Comparison of ENCODE assay signal across 31 cellular contexts in the genomic region with DNA sequence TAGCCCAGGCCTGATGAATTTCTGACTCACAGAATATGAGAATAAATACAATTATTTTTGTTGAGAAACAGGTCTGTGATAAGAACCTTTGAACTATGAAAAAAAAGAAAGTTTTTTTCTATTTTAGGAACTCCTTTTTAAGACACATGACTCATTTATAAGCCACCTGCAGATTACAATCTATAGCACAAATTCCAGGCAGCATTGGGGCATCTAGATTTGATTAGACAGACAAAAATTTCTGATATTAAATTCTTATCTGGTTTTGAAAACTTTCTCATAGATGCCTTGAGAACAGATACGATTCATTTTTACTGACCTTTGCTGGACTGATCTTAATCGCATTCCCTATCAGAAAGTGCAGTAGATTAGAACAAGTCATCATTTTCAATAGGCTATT.
"Had no signal": no experiment of that assay in that cellular context is flagged by ENCODE, and none has a peak within 500 bp of the region (broad histone marks: within the 10 kb centered on the region; RNA-seq: fewer than 3 reads in every experiment).

No MANE protein-coding gene starts in this region.

- H3K9me3 ChIP-seq: SJCRH30 had no signal

- ATAC-seq: Panc1, Right ventricle myocardium inferior, T-cell had no signal

- H3K27ac ChIP-seq: RWPE1, SJCRH30, SK-N-MC had no signal

- DNase-seq: Kasumi-1, KG1, MM.1S, MV-4-11, NCI-H1092, NCI-H1105, NCI-H1417 treated with DMSO at 0.1 percent for 48 hours, NCI-H1436 treated with DMSO at 0.1 percent for 48 hours, NCI-H1694 treated with DMSO at 0.1 percent for 48 hours, NCI-H1930, NCI-H2029 treated with DMSO at 0.1 percent for 48 hours, NCI-H2081 treated with DMSO at 0.1 percent for 48 hours, NCI-H2107, NCI-H2171, NCI-H226, NCI-H446 treated with DMSO at 0.1 percent for 48 hours, NCI-H510A, NCI-H524, NCI-H526, NCI-H69, NCI-H748 treated with DMSO at 0.1 percent for 48 hours, NCI-H82, SHP77, SIG-M5, SJCRH30, T-cell had no signal

- H3K36me3 ChIP-seq: SJCRH30 had no signal

- H3K4me1 ChIP-seq: SJCRH30 had no signal

- FAIRE-seq: RCC 7860 had no signal

- H3K27me3 ChIP-seq: SJCRH30 had no signal

- H3K4me3 ChIP-seq: SJCRH30, SK-N-MC had no signal
